Comparison of ENCODE assay signal across 38 cellular contexts in the genomic region with DNA sequence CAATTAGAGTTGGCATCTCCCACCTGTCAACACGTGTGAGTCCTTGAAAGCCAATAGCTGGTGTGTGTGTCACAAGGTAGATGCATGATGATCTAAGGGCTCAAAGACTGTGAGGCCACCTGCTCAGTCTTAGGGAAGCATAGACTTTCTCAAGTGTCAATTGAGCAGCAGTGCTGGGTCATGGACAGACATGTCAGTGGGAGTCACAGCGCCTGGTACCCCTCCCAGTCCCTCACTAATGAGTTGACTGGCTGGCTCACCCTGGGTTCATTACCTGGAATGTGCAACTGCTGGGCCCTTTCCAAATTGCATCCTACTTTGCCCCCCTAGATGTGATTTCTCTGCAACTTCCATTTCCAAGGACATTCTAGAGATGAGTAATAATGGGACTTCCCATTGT. TPM values are rescaled to one million over a fixed set of nuclear protein-coding genes. Genes with fewer than 3 reads are reported as not detected.
"Had no signal": no experiment of that assay in that cellular context is flagged by ENCODE, and none has a peak within 500 bp of the region (broad histone marks: within the 10 kb centered on the region; RNA-seq: fewer than 3 reads in every experiment).

No MANE protein-coding gene starts in this region.

- H3K4me1 Mint-ChIP-seq: activated CD4-positive, alpha-beta memory T cell treated with anti-CD3 and anti-CD28 coated beads, Interleukin-2, amount 10 ng/mL, durations not matched to agents 7 days and 5 days; activated CD4-positive, alpha-beta T cell treated with anti-CD3 and anti-CD28 coated beads for 36 hours; activated CD4-positive, alpha-beta T cell treated with anti-CD3 and anti-CD28 coated beads, Interleukin-2, amount 10 ng/mL, durations not matched to agents 7 days and 5 days; activated CD8-positive, alpha-beta memory T cell treated with anti-CD3 and anti-CD28 coated beads, Interleukin-2, amount 10 ng/mL, durations not matched to agents 7 days and 5 days; activated naive CD4-positive, alpha-beta T cell treated with anti-CD3 and anti-CD28 coated beads, Interleukin-2, amount 10 ng/mL, durations not matched to agents 7 days and 5 days; activated naive CD4-positive, alpha-beta T cell treated with anti-CD3 and anti-CD28 coated beads, Interleukin-2, amount 50 U/mL, for 24 hours; activated naive CD8-positive, alpha-beta T cell treated with anti-CD3 and anti-CD28 coated beads, Interleukin-2, amount 10 ng/mL, durations not matched to agents 7 days and 5 days; activated naive CD8-positive, alpha-beta T cell treated with anti-CD3 and anti-CD28 coated beads, Interleukin-2, amount 50 U/mL, for 24 hours; brain; WTC11 had no signal

- H3K4me3 ChIP-seq: ascending aorta had no signal

- H3K9me3 Mint-ChIP-seq: activated CD4-positive, alpha-beta memory T cell treated with anti-CD3 and anti-CD28 coated beads, Interleukin-2, amount 10 ng/mL, durations not matched to agents 7 days and 5 days; activated CD4-positive, alpha-beta T cell treated with anti-CD3 and anti-CD28 coated beads, Interleukin-2, amount 10 ng/mL, durations not matched to agents 7 days and 5 days; activated naive CD4-positive, alpha-beta T cell treated with anti-CD3 and anti-CD28 coated beads, Interleukin-2, amount 10 ng/mL, durations not matched to agents 7 days and 5 days; activated naive CD4-positive, alpha-beta T cell treated with anti-CD3 and anti-CD28 coated beads, Interleukin-2, amount 50 U/mL, for 24 hours; activated naive CD8-positive, alpha-beta T cell treated with anti-CD3 and anti-CD28 coated beads, Interleukin-2, amount 10 ng/mL, durations not matched to agents 7 days and 5 days; activated naive CD8-positive, alpha-beta T cell treated with anti-CD3 and anti-CD28 coated beads, Interleukin-2, amount 50 U/mL, for 24 hours; activated T-cell treated with anti-CD3 and anti-CD28 coated beads, Interleukin-2, amount 50 U/mL, for 24 hours; activated T-helper 2 cell treated with anti-CD3 and anti-CD28 coated beads, Interferon-gamma antibody, Interleukin-2, Interleukin-4, amounts not matched to agents 10 μg/mL and 5 μg/mL and 100 μg/mL, durations not matched to agents 14 hours and 24 hours and 36 hours; T-helper 1 cell treated with Interleukin-12 subunit alpha and Interleukin-12 subunit beta and Interleukin-4 antibody, amounts not matched to agents 30 μg/mL and 1 μg/mL, for 36 hours; T-helper 2 cell treated with Interferon-gamma antibody and Interleukin-4, amounts not matched to agents 5 μg/mL and 100 μg/mL, for 36 hours had no signal

- DNase-seq: activated CD4-positive, alpha-beta memory T cell treated with anti-CD3 and anti-CD28 coated beads, Interleukin-2, amount 10 ng/mL, durations not matched to agents 7 days and 5 days; activated CD4-positive, alpha-beta T cell treated with anti-CD3 and anti-CD28 coated beads for 1 hour; activated CD4-positive, alpha-beta T cell treated with anti-CD3 and anti-CD28 coated beads for 36 hours; activated CD4-positive, alpha-beta T cell treated with anti-CD3 and anti-CD28 coated beads for 48 hours; activated CD4-positive, alpha-beta T cell treated with anti-CD3 and anti-CD28 coated beads, Interleukin-2, amount 10 ng/mL, durations not matched to agents 7 days and 5 days; activated CD4-positive, alpha-beta T cell treated with anti-CD3 and anti-CD28 coated beads, Interleukin-2, amount 50 U/mL, for 48 hours; activated CD4-positive, CD25-positive, alpha-beta regulatory T cell; activated CD8-positive, alpha-beta memory T cell treated with anti-CD3 and anti-CD28 coated beads for 24 hours; activated CD8-positive, alpha-beta memory T cell treated with anti-CD3 and anti-CD28 coated beads, Interleukin-2, amount 10 ng/mL, durations not matched to agents 7 days and 5 days; activated CD8-positive, alpha-beta memory T cell treated with anti-CD3 and anti-CD28 coated beads, Interleukin-2, amount 50 U/mL, for 48 hours; activated CD8-positive, alpha-beta T cell treated with anti-CD3 and anti-CD28 coated beads, Interleukin-2, amount 10 ng/mL, durations not matched to agents 7 days and 5 days; activated effector memory CD4-positive, alpha-beta T cell treated with Interleukin-2 at 50 U/mL for 16 hours; activated gamma-delta T cell; activated naive CD4-positive, alpha-beta T cell treated with anti-CD3 and anti-CD28 coated beads, Interleukin-2, amount 10 ng/mL, durations not matched to agents 7 days and 5 days; activated naive CD4-positive, alpha-beta T cell treated with Interleukin-2 at 50 U/mL for 16 hours; activated naive CD8-positive, alpha-beta T cell treated with anti-CD3 and anti-CD28 coated beads, Interleukin-2, amount 10 ng/mL, durations not matched to agents 7 days and 5 days; activated naive CD8-positive, alpha-beta T cell treated with anti-CD3 and anti-CD28 coated beads, Interleukin-2, amount 50 U/mL, for 24 hours; activated T-cell treated with anti-CD3 and anti-CD28 coated beads, Interleukin-2, amount 50 U/mL, for 24 hours; activated T-cell treated with anti-CD3 and anti-CD28 coated beads, Interleukin-2, amount 50 U/mL, for 48 hours; amygdala; anterior cingulate cortex; central memory CD4-positive, alpha-beta T cell; SW 1271; T-helper 1 cell; T-helper 2 cell; T-helper 9 cell; WERI-Rb-1 had no signal

- H3K36me3 ChIP-seq: ascending aorta, WERI-Rb-1 had no signal

- H3K36me3 Mint-ChIP-seq: activated CD8-positive, alpha-beta memory T cell treated with anti-CD3 and anti-CD28 coated beads, Interleukin-2, amount 10 ng/mL, durations not matched to agents 7 days and 5 days; activated naive CD4-positive, alpha-beta T cell treated with anti-CD3 and anti-CD28 coated beads, Interleukin-2, amount 10 ng/mL, durations not matched to agents 7 days and 5 days; activated naive CD4-positive, alpha-beta T cell treated with anti-CD3 and anti-CD28 coated beads, Interleukin-2, amount 50 U/mL, for 24 hours; activated naive CD8-positive, alpha-beta T cell; activated naive CD8-positive, alpha-beta T cell treated with anti-CD3 and anti-CD28 coated beads, Interleukin-2, amount 10 ng/mL, durations not matched to agents 7 days and 5 days; brain; WTC11 had no signal

- H3K27me3 ChIP-seq: ascending aorta had no signal

- H3K27me3 Mint-ChIP-seq: activated naive CD4-positive, alpha-beta T cell treated with anti-CD3 and anti-CD28 coated beads, Interleukin-2, amount 10 ng/mL, durations not matched to agents 7 days and 5 days had no signal

- H3K9me3 ChIP-seq: ascending aorta had no signal

- H3K27ac ChIP-seq: ascending aorta, WERI-Rb-1 had no signal

- ATAC-seq: activated CD4-positive, alpha-beta T cell treated with anti-CD3 and anti-CD28 coated beads for 36 hours; activated CD4-positive, CD25-positive, alpha-beta regulatory T cell treated with anti-CD3 and anti-CD28 coated beads, Interleukin-2, amount 50 U/mL, for 24 hours; activated CD8-positive, alpha-beta memory T cell treated with anti-CD3 and anti-CD28 coated beads, Interleukin-2, amount 10 ng/mL, durations not matched to agents 7 days and 5 days; activated CD8-positive, alpha-beta T cell treated with anti-CD3 and anti-CD28 coated beads, Interleukin-2, amount 10 ng/mL, durations not matched to agents 7 days and 5 days; activated naive CD8-positive, alpha-beta T cell treated with anti-CD3 and anti-CD28 coated beads, Interleukin-2, amount 50 U/mL, for 24 hours; WTC11 had no signal

- H3K4me3 Mint-ChIP-seq: activated CD4-positive, alpha-beta memory T cell treated with anti-CD3 and anti-CD28 coated beads, Interleukin-2, amount 10 ng/mL, durations not matched to agents 7 days and 5 days; activated CD4-positive, alpha-beta T cell treated with anti-CD3 and anti-CD28 coated beads for 36 hours; activated CD4-positive, alpha-beta T cell treated with anti-CD3 and anti-CD28 coated beads, Interleukin-2, amount 10 ng/mL, durations not matched to agents 7 days and 5 days; activated CD8-positive, alpha-beta memory T cell treated with anti-CD3 and anti-CD28 coated beads, Interleukin-2, amount 10 ng/mL, durations not matched to agents 7 days and 5 days; activated CD8-positive, alpha-beta T cell treated with anti-CD3 and anti-CD28 coated beads, Interleukin-2, amount 10 ng/mL, durations not matched to agents 7 days and 5 days; activated naive CD4-positive, alpha-beta T cell treated with anti-CD3 and anti-CD28 coated beads, Interleukin-2, amount 10 ng/mL, durations not matched to agents 7 days and 5 days; activated naive CD4-positive, alpha-beta T cell treated with anti-CD3 and anti-CD28 coated beads, Interleukin-2, amount 50 U/mL, for 24 hours; activated naive CD8-positive, alpha-beta T cell; activated naive CD8-positive, alpha-beta T cell treated with anti-CD3 and anti-CD28 coated beads, Interleukin-2, amount 10 ng/mL, durations not matched to agents 7 days and 5 days; activated naive CD8-positive, alpha-beta T cell treated with anti-CD3 and anti-CD28 coated beads, Interleukin-2, amount 50 U/mL, for 24 hours; activated T-cell treated with anti-CD3 and anti-CD28 coated beads, Interleukin-2, amount 50 U/mL, for 24 hours; brain; T-helper 1 cell treated with Interleukin-12 subunit alpha and Interleukin-12 subunit beta and Interleukin-4 antibody, amounts not matched to agents 30 μg/mL and 1 μg/mL, for 36 hours; T-helper 2 cell treated with Interferon-gamma antibody and Interleukin-4, amounts not matched to agents 5 μg/mL and 100 μg/mL, for 36 hours; WTC11 had no signal

- H3K27ac Mint-ChIP-seq: activated CD4-positive, alpha-beta memory T cell treated with anti-CD3 and anti-CD28 coated beads, Interleukin-2, amount 10 ng/mL, durations not matched to agents 7 days and 5 days; activated CD4-positive, alpha-beta T cell treated with anti-CD3 and anti-CD28 coated beads for 36 hours; activated CD4-positive, alpha-beta T cell treated with anti-CD3 and anti-CD28 coated beads, Interleukin-2, amount 10 ng/mL, durations not matched to agents 7 days and 5 days; activated CD8-positive, alpha-beta memory T cell treated with anti-CD3 and anti-CD28 coated beads, Interleukin-2, amount 10 ng/mL, durations not matched to agents 7 days and 5 days; activated CD8-positive, alpha-beta T cell treated with anti-CD3 and anti-CD28 coated beads, Interleukin-2, amount 10 ng/mL, durations not matched to agents 7 days and 5 days; activated naive CD4-positive, alpha-beta T cell treated with anti-CD3 and anti-CD28 coated beads, Interleukin-2, amount 10 ng/mL, durations not matched to agents 7 days and 5 days; activated naive CD4-positive, alpha-beta T cell treated with anti-CD3 and anti-CD28 coated beads, Interleukin-2, amount 50 U/mL, for 24 hours; activated naive CD8-positive, alpha-beta T cell; activated naive CD8-positive, alpha-beta T cell treated with anti-CD3 and anti-CD28 coated beads, Interleukin-2, amount 10 ng/mL, durations not matched to agents 7 days and 5 days; activated naive CD8-positive, alpha-beta T cell treated with anti-CD3 and anti-CD28 coated beads, Interleukin-2, amount 50 U/mL, for 24 hours; activated T-cell treated with anti-CD3 and anti-CD28 coated beads, Interleukin-2, amount 50 U/mL, for 24 hours; activated T-helper 2 cell treated with anti-CD3 and anti-CD28 coated beads, Interferon-gamma antibody, Interleukin-2, Interleukin-4, amounts not matched to agents 10 μg/mL and 5 μg/mL and 100 μg/mL, durations not matched to agents 14 hours and 24 hours and 36 hours; brain; T-helper 1 cell treated with Interleukin-12 subunit alpha and Interleukin-12 subunit beta and Interleukin-4 antibody, amounts not matched to agents 30 μg/mL and 1 μg/mL, for 36 hours; T-helper 2 cell treated with Interferon-gamma antibody and Interleukin-4, amounts not matched to agents 5 μg/mL and 100 μg/mL, for 36 hours; WTC11 had no signal

- H3K4me1 ChIP-seq: ascending aorta had no signal

RNA-seq across cellular contexts. Expression of gene PSG6, which starts 9.1 kb away (rescaled TPM):
- total RNA-seq: activated CD4-positive, alpha-beta memory T cell treated with anti-CD3 and anti-CD28 coated beads, Interleukin-2, amount 10 ng/mL, durations not matched to agents 7 days and 5 days; activated CD4-positive, alpha-beta T cell treated with anti-CD3 and anti-CD28 coated beads for 36 hours; activated CD4-positive, alpha-beta T cell treated with anti-CD3 and anti-CD28 coated beads, Interleukin-2, amount 10 ng/mL, durations not matched to agents 7 days and 5 days; activated CD8-positive, alpha-beta memory T cell treated with anti-CD3 and anti-CD28 coated beads, Interleukin-2, amount 10 ng/mL, durations not matched to agents 7 days and 5 days; activated CD8-positive, alpha-beta T cell treated with anti-CD3 and anti-CD28 coated beads, Interleukin-2, amount 10 ng/mL, durations not matched to agents 7 days and 5 days; activated naive CD8-positive, alpha-beta T cell treated with anti-CD3 and anti-CD28 coated beads, Interleukin-2, amount 10 ng/mL, durations not matched to agents 7 days and 5 days; activated T-helper 2 cell treated with anti-CD3 and anti-CD28 coated beads, Interferon-gamma antibody, Interleukin-2, Interleukin-4, amounts not matched to agents 10 μg/mL and 5 μg/mL and 100 μg/mL, durations not matched to agents 14 hours and 24 hours and 36 hours; ascending aorta; cardiac septum; WTC11 had no signal
- polyA plus RNA-seq: adipose tissue had no signal

RNA-seq across cellular contexts. Expression of gene PSG7, which starts 10.2 kb away (rescaled TPM):
- total RNA-seq: activated CD4-positive, alpha-beta memory T cell treated with anti-CD3 and anti-CD28 coated beads, Interleukin-2, amount 10 ng/mL, durations not matched to agents 7 days and 5 days; activated CD4-positive, alpha-beta T cell treated with anti-CD3 and anti-CD28 coated beads for 36 hours; activated CD4-positive, alpha-beta T cell treated with anti-CD3 and anti-CD28 coated beads, Interleukin-2, amount 10 ng/mL, durations not matched to agents 7 days and 5 days; activated CD8-positive, alpha-beta memory T cell treated with anti-CD3 and anti-CD28 coated beads, Interleukin-2, amount 10 ng/mL, durations not matched to agents 7 days and 5 days; activated CD8-positive, alpha-beta T cell treated with anti-CD3 and anti-CD28 coated beads, Interleukin-2, amount 10 ng/mL, durations not matched to agents 7 days and 5 days; activated naive CD8-positive, alpha-beta T cell treated with anti-CD3 and anti-CD28 coated beads, Interleukin-2, amount 10 ng/mL, durations not matched to agents 7 days and 5 days; activated T-helper 2 cell treated with anti-CD3 and anti-CD28 coated beads, Interferon-gamma antibody, Interleukin-2, Interleukin-4, amounts not matched to agents 10 μg/mL and 5 μg/mL and 100 μg/mL, durations not matched to agents 14 hours and 24 hours and 36 hours; ascending aorta; cardiac septum; WTC11 had no signal
- polyA plus RNA-seq: adipose tissue had no signal

RNA-seq across cellular contexts. Expression of gene PSG1, which starts 47.3 kb away (rescaled TPM):
- total RNA-seq: activated CD4-positive, alpha-beta memory T cell treated with anti-CD3 and anti-CD28 coated beads, Interleukin-2, amount 10 ng/mL, durations not matched to agents 7 days and 5 days; activated CD4-positive, alpha-beta T cell treated with anti-CD3 and anti-CD28 coated beads for 36 hours; activated CD4-positive, alpha-beta T cell treated with anti-CD3 and anti-CD28 coated beads, Interleukin-2, amount 10 ng/mL, durations not matched to agents 7 days and 5 days; activated CD8-positive, alpha-beta memory T cell treated with anti-CD3 and anti-CD28 coated beads, Interleukin-2, amount 10 ng/mL, durations not matched to agents 7 days and 5 days; activated CD8-positive, alpha-beta T cell treated with anti-CD3 and anti-CD28 coated beads, Interleukin-2, amount 10 ng/mL, durations not matched to agents 7 days and 5 days; activated naive CD8-positive, alpha-beta T cell treated with anti-CD3 and anti-CD28 coated beads, Interleukin-2, amount 10 ng/mL, durations not matched to agents 7 days and 5 days; activated T-helper 2 cell treated with anti-CD3 and anti-CD28 coated beads, Interferon-gamma antibody, Interleukin-2, Interleukin-4, amounts not matched to agents 10 μg/mL and 5 μg/mL and 100 μg/mL, durations not matched to agents 14 hours and 24 hours and 36 hours; ascending aorta; cardiac septum; WTC11 had no signal
- polyA plus RNA-seq: adipose tissue had no signal
